In the genomic region with DNA sequence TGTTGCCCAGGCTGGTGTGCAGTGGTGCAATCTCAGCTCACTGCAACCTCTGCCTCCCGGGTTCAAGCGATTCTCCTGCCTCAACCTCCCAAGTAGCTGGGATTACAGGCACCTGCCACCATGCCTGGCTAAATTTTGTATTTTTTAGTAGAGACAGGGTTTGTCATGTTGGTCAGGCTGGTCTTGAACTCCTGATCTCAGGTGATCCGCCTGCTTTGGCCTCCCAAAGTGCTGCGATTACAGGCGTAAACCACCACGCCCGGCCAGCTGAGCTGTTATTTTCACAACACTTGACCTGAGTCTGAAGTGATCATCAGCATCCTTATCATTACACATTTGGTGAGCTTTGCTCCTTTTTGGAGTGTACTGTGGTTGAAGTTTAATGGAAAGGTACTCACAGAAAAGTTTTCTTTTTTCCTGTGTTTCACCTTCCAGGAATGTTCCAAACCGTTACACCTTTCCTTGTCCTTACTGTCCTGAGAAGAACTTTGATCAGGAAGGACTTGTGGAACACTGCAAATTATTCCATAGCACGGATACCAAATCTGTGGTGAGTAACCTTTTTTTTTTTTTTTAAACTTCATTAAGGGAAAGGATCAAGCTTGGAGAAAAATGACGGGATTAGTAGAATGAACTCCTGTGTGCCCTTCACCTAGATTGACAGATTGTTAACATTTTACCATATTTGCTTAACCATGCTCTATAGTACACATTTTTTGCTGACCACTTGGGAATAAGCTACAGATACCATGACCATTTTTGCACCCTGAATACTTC, we compare ENCODE assay signal across 1 cellular context.
TF ChIP-seq lines count a peak whose summit lies in the region.

No MANE protein-coding gene starts in this region.

TF ChIP-seq in HepG2, 621 proteins besides CTCF, POLR2A, EP300 and RAD21 (continued from another document and continues in another):
- TF ChIP-seq, protein P1, sequence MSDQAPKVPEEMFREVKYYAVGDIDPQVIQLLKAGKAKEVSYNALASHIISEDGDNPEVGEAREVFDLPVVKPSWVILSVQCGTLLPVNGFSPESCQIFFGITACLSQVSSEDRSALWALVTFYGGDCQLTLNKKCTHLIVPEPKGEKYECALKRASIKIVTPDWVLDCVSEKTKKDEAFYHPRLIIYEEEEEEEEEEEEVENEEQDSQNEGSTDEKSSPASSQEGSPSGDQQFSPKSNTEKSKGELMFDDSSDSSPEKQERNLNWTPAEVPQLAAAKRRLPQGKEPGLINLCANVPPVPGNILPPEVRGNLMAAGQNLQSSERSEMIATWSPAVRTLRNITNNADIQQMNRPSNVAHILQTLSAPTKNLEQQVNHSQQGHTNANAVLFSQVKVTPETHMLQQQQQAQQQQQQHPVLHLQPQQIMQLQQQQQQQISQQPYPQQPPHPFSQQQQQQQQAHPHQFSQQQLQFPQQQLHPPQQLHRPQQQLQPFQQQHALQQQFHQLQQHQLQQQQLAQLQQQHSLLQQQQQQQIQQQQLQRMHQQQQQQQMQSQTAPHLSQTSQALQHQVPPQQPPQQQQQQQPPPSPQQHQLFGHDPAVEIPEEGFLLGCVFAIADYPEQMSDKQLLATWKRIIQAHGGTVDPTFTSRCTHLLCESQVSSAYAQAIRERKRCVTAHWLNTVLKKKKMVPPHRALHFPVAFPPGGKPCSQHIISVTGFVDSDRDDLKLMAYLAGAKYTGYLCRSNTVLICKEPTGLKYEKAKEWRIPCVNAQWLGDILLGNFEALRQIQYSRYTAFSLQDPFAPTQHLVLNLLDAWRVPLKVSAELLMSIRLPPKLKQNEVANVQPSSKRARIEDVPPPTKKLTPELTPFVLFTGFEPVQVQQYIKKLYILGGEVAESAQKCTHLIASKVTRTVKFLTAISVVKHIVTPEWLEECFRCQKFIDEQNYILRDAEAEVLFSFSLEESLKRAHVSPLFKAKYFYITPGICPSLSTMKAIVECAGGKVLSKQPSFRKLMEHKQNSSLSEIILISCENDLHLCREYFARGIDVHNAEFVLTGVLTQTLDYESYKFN (CRISPR knock-in tag; conservative IDR thresholded peaks at IDR 0.05), result peak; percentile 98
- peak; percentile 19; the same call in 1 of the 2 replicates for TF ChIP-seq SPEN (CRISPR knock-in tag; IDR thresholded peaks at IDR 0.05; ENCODE audit: low read depth)
- TF ChIP-seq ZNF713 (CRISPR knock-in tag; IDR thresholded peaks at IDR 0.05), result no peak
- peak; percentile 94 for TF ChIP-seq ZNF501 (CRISPR knock-in tag; IDR thresholded peaks at IDR 0.05)
- no peak for TF ChIP-seq ZNF543 (CRISPR knock-in tag; IDR thresholded peaks at IDR 0.05)
- TF ChIP-seq ZNF788 (CRISPR knock-in tag; IDR thresholded peaks at IDR 0.05; ENCODE audit: borderline replicate concordance), result peak; percentile 86; the same call in 1 of the 2 replicates
- TF ChIP-seq, protein P2, sequence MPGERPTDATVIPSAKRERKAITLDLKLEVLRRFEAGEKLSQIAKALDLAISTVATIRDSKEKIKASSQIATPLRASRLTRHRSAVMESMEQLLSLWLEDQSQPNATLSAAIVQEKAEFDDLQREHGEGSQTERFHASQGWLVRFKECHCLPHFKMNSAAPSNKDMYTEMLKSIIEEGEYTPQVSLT (CRISPR knock-in tag; IDR thresholded peaks at IDR 0.05; ENCODE audit: borderline replicate concordance, low read depth), result no peak
- no peak for TF ChIP-seq EHMT2 (IDR thresholded peaks at IDR 0.05; ENCODE audit: borderline replicate concordance, low read depth, low read length)
- TF ChIP-seq, protein P3, sequence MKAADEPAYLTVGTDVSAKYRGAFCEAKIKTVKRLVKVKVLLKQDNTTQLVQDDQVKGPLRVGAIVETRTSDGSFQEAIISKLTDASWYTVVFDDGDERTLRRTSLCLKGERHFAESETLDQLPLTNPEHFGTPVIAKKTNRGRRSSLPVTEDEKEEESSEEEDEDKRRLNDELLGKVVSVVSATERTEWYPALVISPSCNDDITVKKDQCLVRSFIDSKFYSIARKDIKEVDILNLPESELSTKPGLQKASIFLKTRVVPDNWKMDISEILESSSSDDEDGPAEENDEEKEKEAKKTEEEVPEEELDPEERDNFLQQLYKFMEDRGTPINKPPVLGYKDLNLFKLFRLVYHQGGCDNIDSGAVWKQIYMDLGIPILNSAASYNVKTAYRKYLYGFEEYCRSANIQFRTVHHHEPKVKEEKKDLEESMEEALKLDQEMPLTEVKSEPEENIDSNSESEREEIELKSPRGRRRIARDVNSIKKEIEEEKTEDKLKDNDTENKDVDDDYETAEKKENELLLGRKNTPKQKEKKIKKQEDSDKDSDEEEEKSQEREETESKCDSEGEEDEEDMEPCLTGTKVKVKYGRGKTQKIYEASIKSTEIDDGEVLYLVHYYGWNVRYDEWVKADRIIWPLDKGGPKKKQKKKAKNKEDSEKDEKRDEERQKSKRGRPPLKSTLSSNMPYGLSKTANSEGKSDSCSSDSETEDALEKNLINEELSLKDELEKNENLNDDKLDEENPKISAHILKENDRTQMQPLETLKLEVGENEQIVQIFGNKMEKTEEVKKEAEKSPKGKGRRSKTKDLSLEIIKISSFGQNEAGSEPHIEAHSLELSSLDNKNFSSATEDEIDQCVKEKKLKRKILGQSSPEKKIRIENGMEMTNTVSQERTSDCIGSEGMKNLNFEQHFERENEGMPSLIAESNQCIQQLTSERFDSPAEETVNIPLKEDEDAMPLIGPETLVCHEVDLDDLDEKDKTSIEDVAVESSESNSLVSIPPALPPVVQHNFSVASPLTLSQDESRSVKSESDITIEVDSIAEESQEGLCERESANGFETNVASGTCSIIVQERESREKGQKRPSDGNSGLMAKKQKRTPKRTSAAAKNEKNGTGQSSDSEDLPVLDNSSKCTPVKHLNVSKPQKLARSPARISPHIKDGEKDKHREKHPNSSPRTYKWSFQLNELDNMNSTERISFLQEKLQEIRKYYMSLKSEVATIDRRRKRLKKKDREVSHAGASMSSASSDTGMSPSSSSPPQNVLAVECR (CRISPR knock-in tag; IDR thresholded peaks at IDR 0.05; ENCODE audit: borderline replicate concordance), result peak; percentile 65; the same call in 1 of the 2 replicates
- 0 out of 2 replicates have a peak, but pooled peaks have one; percentile 10 for TF ChIP-seq ARNT2 (CRISPR knock-in tag; IDR thresholded peaks at IDR 0.05; ENCODE audit: low read depth)
- TF ChIP-seq NR1H2 (CRISPR knock-in tag; IDR thresholded peaks at IDR 0.05; ENCODE audit: borderline replicate concordance, low read depth), result no peak
- TF ChIP-seq ZNF709 (CRISPR knock-in tag; IDR thresholded peaks at IDR 0.05), result peak; percentile 65; the same call in 1 of the 2 replicates
- TF ChIP-seq, protein P4, sequence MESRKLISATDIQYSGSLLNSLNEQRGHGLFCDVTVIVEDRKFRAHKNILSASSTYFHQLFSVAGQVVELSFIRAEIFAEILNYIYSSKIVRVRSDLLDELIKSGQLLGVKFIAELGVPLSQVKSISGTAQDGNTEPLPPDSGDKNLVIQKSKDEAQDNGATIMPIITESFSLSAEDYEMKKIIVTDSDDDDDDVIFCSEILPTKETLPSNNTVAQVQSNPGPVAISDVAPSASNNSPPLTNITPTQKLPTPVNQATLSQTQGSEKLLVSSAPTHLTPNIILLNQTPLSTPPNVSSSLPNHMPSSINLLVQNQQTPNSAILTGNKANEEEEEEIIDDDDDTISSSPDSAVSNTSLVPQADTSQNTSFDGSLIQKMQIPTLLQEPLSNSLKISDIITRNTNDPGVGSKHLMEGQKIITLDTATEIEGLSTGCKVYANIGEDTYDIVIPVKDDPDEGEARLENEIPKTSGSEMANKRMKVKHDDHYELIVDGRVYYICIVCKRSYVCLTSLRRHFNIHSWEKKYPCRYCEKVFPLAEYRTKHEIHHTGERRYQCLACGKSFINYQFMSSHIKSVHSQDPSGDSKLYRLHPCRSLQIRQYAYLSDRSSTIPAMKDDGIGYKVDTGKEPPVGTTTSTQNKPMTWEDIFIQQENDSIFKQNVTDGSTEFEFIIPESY (CRISPR knock-in tag; IDR thresholded peaks at IDR 0.05), result peak; percentile 95
- TF ChIP-seq HIVEP1 (CRISPR knock-in tag; IDR thresholded peaks at IDR 0.05), result no peak
- TF ChIP-seq ZMYM3 (CRISPR knock-in tag; IDR thresholded peaks at IDR 0.05), result peak; percentile 99
- TF ChIP-seq ZNF850 (CRISPR knock-in tag; conservative IDR thresholded peaks at IDR 0.05), result no peak
- 0 out of 2 replicates have a peak, but pooled peaks have one; percentile 70 for TF ChIP-seq MIER3 (CRISPR knock-in tag; IDR thresholded peaks at IDR 0.05; ENCODE audit: borderline replicate concordance)
- no peak for TF ChIP-seq ZNF253 (CRISPR knock-in tag; IDR thresholded peaks at IDR 0.05; ENCODE audit: borderline replicate concordance)
- TF ChIP-seq, protein P5, sequence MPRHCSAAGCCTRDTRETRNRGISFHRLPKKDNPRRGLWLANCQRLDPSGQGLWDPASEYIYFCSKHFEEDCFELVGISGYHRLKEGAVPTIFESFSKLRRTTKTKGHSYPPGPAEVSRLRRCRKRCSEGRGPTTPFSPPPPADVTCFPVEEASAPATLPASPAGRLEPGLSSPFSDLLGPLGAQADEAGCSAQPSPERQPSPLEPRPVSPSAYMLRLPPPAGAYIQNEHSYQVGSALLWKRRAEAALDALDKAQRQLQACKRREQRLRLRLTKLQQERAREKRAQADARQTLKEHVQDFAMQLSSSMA (CRISPR knock-in tag; IDR thresholded peaks at IDR 0.05), result no peak
- TF ChIP-seq, protein P6, sequence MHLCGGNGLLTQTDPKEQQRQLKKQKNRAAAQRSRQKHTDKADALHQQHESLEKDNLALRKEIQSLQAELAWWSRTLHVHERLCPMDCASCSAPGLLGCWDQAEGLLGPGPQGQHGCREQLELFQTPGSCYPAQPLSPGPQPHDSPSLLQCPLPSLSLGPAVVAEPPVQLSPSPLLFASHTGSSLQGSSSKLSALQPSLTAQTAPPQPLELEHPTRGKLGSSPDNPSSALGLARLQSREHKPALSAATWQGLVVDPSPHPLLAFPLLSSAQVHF (CRISPR knock-in tag; IDR thresholded peaks at IDR 0.05), result no peak
- TF ChIP-seq CBX1 (IDR thresholded peaks at IDR 0.05; ENCODE audit: low read depth), result peak; percentile 68
- TF ChIP-seq, protein P7, sequence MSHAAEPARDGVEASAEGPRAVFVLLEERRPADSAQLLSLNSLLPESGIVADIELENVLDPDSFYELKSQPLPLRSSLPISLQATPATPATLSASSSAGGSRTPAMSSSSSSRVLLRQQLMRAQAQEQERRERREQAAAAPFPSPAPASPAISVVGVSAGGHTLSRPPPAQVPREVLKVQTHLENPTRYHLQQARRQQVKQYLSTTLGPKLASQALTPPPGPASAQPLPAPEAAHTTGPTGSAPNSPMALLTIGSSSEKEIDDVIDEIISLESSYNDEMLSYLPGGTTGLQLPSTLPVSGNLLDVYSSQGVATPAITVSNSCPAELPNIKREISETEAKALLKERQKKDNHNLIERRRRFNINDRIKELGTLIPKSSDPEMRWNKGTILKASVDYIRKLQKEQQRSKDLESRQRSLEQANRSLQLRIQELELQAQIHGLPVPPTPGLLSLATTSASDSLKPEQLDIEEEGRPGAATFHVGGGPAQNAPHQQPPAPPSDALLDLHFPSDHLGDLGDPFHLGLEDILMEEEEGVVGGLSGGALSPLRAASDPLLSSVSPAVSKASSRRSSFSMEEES (CRISPR knock-in tag; IDR thresholded peaks at IDR 0.05), result no peak; the same call in 1 of the 2 replicates
- peak; percentile 66; the same call in 1 of the 2 replicates for TF ChIP-seq ZNF331 (CRISPR knock-in tag; IDR thresholded peaks at IDR 0.05)
- no peak for TF ChIP-seq FOXM1 (CRISPR knock-in tag; IDR thresholded peaks at IDR 0.05)
- TF ChIP-seq, protein P8, sequence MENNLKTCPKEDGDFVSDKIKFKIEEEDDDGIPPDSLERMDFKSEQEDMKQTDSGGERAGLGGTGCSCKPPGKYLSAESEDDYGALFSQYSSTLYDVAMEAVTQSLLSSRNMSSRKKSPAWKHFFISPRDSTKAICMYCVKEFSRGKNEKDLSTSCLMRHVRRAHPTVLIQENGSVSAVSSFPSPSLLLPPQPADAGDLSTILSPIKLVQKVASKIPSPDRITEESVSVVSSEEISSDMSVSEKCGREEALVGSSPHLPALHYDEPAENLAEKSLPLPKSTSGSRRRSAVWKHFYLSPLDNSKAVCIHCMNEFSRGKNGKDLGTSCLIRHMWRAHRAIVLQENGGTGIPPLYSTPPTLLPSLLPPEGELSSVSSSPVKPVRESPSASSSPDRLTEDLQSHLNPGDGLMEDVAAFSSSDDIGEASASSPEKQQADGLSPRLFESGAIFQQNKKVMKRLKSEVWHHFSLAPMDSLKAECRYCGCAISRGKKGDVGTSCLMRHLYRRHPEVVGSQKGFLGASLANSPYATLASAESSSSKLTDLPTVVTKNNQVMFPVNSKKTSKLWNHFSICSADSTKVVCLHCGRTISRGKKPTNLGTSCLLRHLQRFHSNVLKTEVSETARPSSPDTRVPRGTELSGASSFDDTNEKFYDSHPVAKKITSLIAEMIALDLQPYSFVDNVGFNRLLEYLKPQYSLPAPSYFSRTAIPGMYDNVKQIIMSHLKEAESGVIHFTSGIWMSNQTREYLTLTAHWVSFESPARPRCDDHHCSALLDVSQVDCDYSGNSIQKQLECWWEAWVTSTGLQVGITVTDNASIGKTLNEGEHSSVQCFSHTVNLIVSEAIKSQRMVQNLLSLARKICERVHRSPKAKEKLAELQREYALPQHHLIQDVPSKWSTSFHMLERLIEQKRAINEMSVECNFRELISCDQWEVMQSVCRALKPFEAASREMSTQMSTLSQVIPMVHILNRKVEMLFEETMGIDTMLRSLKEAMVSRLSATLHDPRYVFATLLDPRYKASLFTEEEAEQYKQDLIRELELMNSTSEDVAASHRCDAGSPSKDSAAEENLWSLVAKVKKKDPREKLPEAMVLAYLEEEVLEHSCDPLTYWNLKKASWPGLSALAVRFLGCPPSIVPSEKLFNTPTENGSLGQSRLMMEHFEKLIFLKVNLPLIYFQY (CRISPR knock-in tag; IDR thresholded peaks at IDR 0.05; ENCODE audit: borderline replicate concordance), result no peak; the same call in 1 of the 2 replicates
- no peak for TF ChIP-seq ATF1 (CRISPR knock-in tag; IDR thresholded peaks at IDR 0.05)
- TF ChIP-seq ZNF619 (CRISPR knock-in tag; IDR thresholded peaks at IDR 0.05), result peak; percentile 78; the same call in 1 of the 2 replicates
- TF ChIP-seq ZC3H13 (CRISPR knock-in tag; IDR thresholded peaks at IDR 0.05), result no peak
- peak; percentile 99 for TF ChIP-seq ZBTB38 (CRISPR knock-in tag; IDR thresholded peaks at IDR 0.05)
- TF ChIP-seq GATAD2A (CRISPR knock-in tag; IDR thresholded peaks at IDR 0.05), result peak; percentile 79
- TF ChIP-seq BHLHE40 (IDR thresholded peaks at IDR 0.05; ENCODE audit: low read length), result no peak
- TF ChIP-seq POGZ (CRISPR knock-in tag; IDR thresholded peaks at IDR 0.05), result peak; percentile 86
- no peak for TF ChIP-seq ZNF557 (CRISPR knock-in tag; IDR thresholded peaks at IDR 0.05)
